ENCODE assay signal across 1 cellular context in genomic region chr1:197902454-197903195, GRCh38.
A peak's percentile ranks its signal among the peaks of the same experiment; 100 is the strongest.
TF ChIP-seq lines count a peak whose summit lies in the region.

C1orf53 (plus strand) TSS chr1:197902630; CDS start chr1:197902650, 20 bp downstream.

TF ChIP-seq in HEK293, 187 proteins besides CTCF, POLR2A, EP300 and RAD21 (continued from another document and continues in another):
- peak; percentile 72 for TF ChIP-seq PRDM10 (tag by site-specific recombination; IDR thresholded peaks at IDR 0.05)
- peak; percentile 79; the same call in 1 of the 2 replicates for TF ChIP-seq ZNF76 (tag by site-specific recombination; IDR thresholded peaks at IDR 0.05; ENCODE audit: borderline replicate concordance, low read depth)
- no peak for TF ChIP-seq ZNF18 (tag by site-specific recombination; IDR thresholded peaks at IDR 0.05)
- no peak for TF ChIP-seq ZNF776 (tag by site-specific recombination; IDR thresholded peaks at IDR 0.05; ENCODE audit: borderline replicate concordance)
- TF ChIP-seq ZSCAN30 (tag by site-specific recombination; IDR thresholded peaks at IDR 0.05) = peak; percentile 92
- TF ChIP-seq AEBP2 (tag by site-specific recombination; IDR thresholded peaks at IDR 0.05; ENCODE audit: borderline replicate concordance) = no peak
- TF ChIP-seq ZNF133 (tag by site-specific recombination; IDR thresholded peaks at IDR 0.05) = no peak
- TF ChIP-seq ZNF610 (tag by site-specific recombination; IDR thresholded peaks at IDR 0.05; ENCODE audit: borderline replicate concordance) = peak; percentile 95
- peak; percentile 77; the same call in 1 of the 2 replicates for TF ChIP-seq ZFP37 (tag by site-specific recombination; IDR thresholded peaks at IDR 0.05)
- TF ChIP-seq ZNF169 (tag by site-specific recombination; IDR thresholded peaks at IDR 0.05) = no peak
- peak; percentile 72; the same call in 1 of the 2 replicates for TF ChIP-seq PATZ1 (tag by site-specific recombination; IDR thresholded peaks at IDR 0.05)
- no peak for TF ChIP-seq ZNF223 (tag by site-specific recombination; IDR thresholded peaks at IDR 0.05)
- no peak for TF ChIP-seq ZNF248 (tag by site-specific recombination; IDR thresholded peaks at IDR 0.05)
- no peak for TF ChIP-seq ZNF155 (tag by site-specific recombination; IDR thresholded peaks at IDR 0.05)
- 0 out of 2 replicates have a peak, but pooled peaks have one; percentile 2 for TF ChIP-seq ZNF549 (tag by site-specific recombination; IDR thresholded peaks at IDR 0.05)
- peak; percentile 87 for TF ChIP-seq ZEB2 (tag by site-specific recombination; IDR thresholded peaks at IDR 0.05)
- no peak for TF ChIP-seq ZNF670 (tag by site-specific recombination; IDR thresholded peaks at IDR 0.05; ENCODE audit: low read depth)
- peak; percentile 96 for TF ChIP-seq ZBTB26 (tag by site-specific recombination; optimal IDR thresholded peaks at IDR 0.05)
- TF ChIP-seq SETDB1 (IDR thresholded peaks at IDR 0.05; ENCODE audit: insufficient read length, low read length) = no peak
- 0 out of 2 replicates have a peak, but pooled peaks have one; percentile 50 for TF ChIP-seq KLF10 (tag by site-specific recombination; IDR thresholded peaks at IDR 0.05)
- no peak for TF ChIP-seq ZNF777 (tag by site-specific recombination; IDR thresholded peaks at IDR 0.05; ENCODE audit: borderline replicate concordance)
- 0 out of 2 replicates have a peak, but pooled peaks have one; percentile 62 for TF ChIP-seq ZNF184 (tag by site-specific recombination; IDR thresholded peaks at IDR 0.05)
- TF ChIP-seq ZNF138 (tag by site-specific recombination; IDR thresholded peaks at IDR 0.05; ENCODE audit: borderline replicate concordance) = no peak
- TF ChIP-seq SCRT2 (tag by site-specific recombination; IDR thresholded peaks at IDR 0.05) = no peak
- peak; percentile 63 for TF ChIP-seq SP3 (tag by site-specific recombination; IDR thresholded peaks at IDR 0.05)
- TF ChIP-seq ZNF561 (tag by site-specific recombination; IDR thresholded peaks at IDR 0.05; ENCODE audit: borderline replicate concordance) = peak; percentile 96
- TF ChIP-seq ZNF747 (tag by site-specific recombination; IDR thresholded peaks at IDR 0.05) = no peak
- TF ChIP-seq ZNF529 (tag by site-specific recombination; IDR thresholded peaks at IDR 0.05; ENCODE audit: insufficient replicate concordance) = no peak
- no peak for TF ChIP-seq ZNF37A (tag by site-specific recombination; IDR thresholded peaks at IDR 0.05)
- no peak for TF ChIP-seq ZNF837 (tag by site-specific recombination; IDR thresholded peaks at IDR 0.05)
- peak; percentile 21; the same call in 1 of the 2 replicates for TF ChIP-seq PRDM6 (tag by site-specific recombination; IDR thresholded peaks at IDR 0.05)
- TF ChIP-seq ZFP41 (tag by site-specific recombination; IDR thresholded peaks at IDR 0.05; ENCODE audit: borderline replicate concordance) = no peak
- TF ChIP-seq WT1 (tag by site-specific recombination; IDR thresholded peaks at IDR 0.05) = no peak
- TF ChIP-seq GLIS2 (tag by site-specific recombination; IDR thresholded peaks at IDR 0.05) = peak; percentile 84
- TF ChIP-seq ZNF157 (tag by site-specific recombination; IDR thresholded peaks at IDR 0.05) = no peak
- TF ChIP-seq ZNF202 (tag by site-specific recombination; IDR thresholded peaks at IDR 0.05; ENCODE audit: borderline replicate concordance) = no peak
- TF ChIP-seq GFI1B (tag by site-specific recombination; IDR thresholded peaks at IDR 0.05) = no peak
- no peak for TF ChIP-seq SALL2 (tag by site-specific recombination; IDR thresholded peaks at IDR 0.05; ENCODE audit: borderline replicate concordance)
- TF ChIP-seq ZXDB (tag by site-specific recombination; IDR thresholded peaks at IDR 0.05) = peak; percentile 93
- no peak for TF ChIP-seq ZNF398 (tag by site-specific recombination; IDR thresholded peaks at IDR 0.05)
- TF ChIP-seq OVOL3 (tag by site-specific recombination; IDR thresholded peaks at IDR 0.05) = no peak
- TF ChIP-seq ZNF341 (tag by site-specific recombination; IDR thresholded peaks at IDR 0.05; ENCODE audit: low read depth) = peak; percentile 97
- no peak for TF ChIP-seq ZNF302 (tag by site-specific recombination; IDR thresholded peaks at IDR 0.05; ENCODE audit: low read depth)
- TF ChIP-seq ZNF433 (tag by site-specific recombination; IDR thresholded peaks at IDR 0.05; ENCODE audit: low read depth) = no peak
- peak; percentile 66; the same call in 1 of the 2 replicates for TF ChIP-seq ZNF629 (tag by site-specific recombination; IDR thresholded peaks at IDR 0.05)
- no peak for TF ChIP-seq SCRT1 (tag by site-specific recombination; IDR thresholded peaks at IDR 0.05; ENCODE audit: borderline replicate concordance)
- TF ChIP-seq TRIM28 (IDR thresholded peaks at IDR 0.05; ENCODE audit: borderline replicate concordance, low read length) = no peak
- no peak for TF ChIP-seq ZNF292 (tag by site-specific recombination; IDR thresholded peaks at IDR 0.05; ENCODE audit: borderline replicate concordance, low read depth)
- no peak for TF ChIP-seq ZNF707 (tag by site-specific recombination; IDR thresholded peaks at IDR 0.05)
- TF ChIP-seq ZNF26 (tag by site-specific recombination; IDR thresholded peaks at IDR 0.05) = no peak
- TF ChIP-seq ZNF704 (tag by site-specific recombination; IDR thresholded peaks at IDR 0.05) = no peak
